ENCODE assay signal across 23 cellular contexts in genomic region chr7:158495256-158495655, GRCh38.
DNase-seq lines count a peak whose midpoint lies in the region; ATAC-seq and TF ChIP-seq lines count a peak whose summit lies in the region.
"Had no signal": no experiment of that assay in that cellular context is flagged by ENCODE, and none has a peak within 500 bp of the region (broad histone marks: within the 10 kb centered on the region; RNA-seq: fewer than 3 reads in every experiment).

No MANE protein-coding gene starts in this region.

- no peak overlapping the region for H4K91ac ChIP-seq in H9 (ENCODE audit: insufficient read length, low read depth, low read length)

- TF ChIP-seq CTCF in C4-2B (conservative IDR thresholded peaks at IDR 0.05) (peak; percentile 29; the same call in 1 of the 2 replicates), H9 (conservative IDR thresholded peaks at IDR 0.05) (peak; percentile 37; the same call in 2 of the 3 replicates), hepatocyte (IDR thresholded peaks at IDR 0.05; ENCODE audit: poor library complexity) (no peak)

- H4K20me1 ChIP-seq in H9 (ENCODE audit: control insufficient read depth, insufficient read depth, insufficient read length) (no peaks in the 10 kb centered on the region), hepatocyte (ENCODE audit: insufficient read depth, poor library complexity, severe bottlenecking) (no peaks in the 10 kb centered on the region)

- peaks cover 2% of the 10 kb centered on the region for H3K27me3 Mint-ChIP-seq in H9 (ENCODE audit: low read depth)

- peak overlapping the region; percentile 48 to 70 for H3K4me3 Mint-ChIP-seq in H9
- H3K4me3 Mint-ChIP-seq: activated CD4-positive, alpha-beta T cell treated with anti-CD3 and anti-CD28 coated beads for 36 hours; mesothelial cell of epicardium; neural crest cell had no signal

- no peaks in the 10 kb centered on the region; a peak in 1 of 7 replicates for H3K36me3 Mint-ChIP-seq in H9 (ENCODE audit: insufficient read depth in 1 of 3, low read depth in 3 of 3)
- H3K36me3 Mint-ChIP-seq: mesothelial cell of epicardium had no signal

- no peak overlapping the region for H4K5ac ChIP-seq in H9 (ENCODE audit: insufficient read length, low read depth, low read length)

- H3K79me2 ChIP-seq in H9 (ENCODE audit: insufficient read depth, low read length): no peaks in the 10 kb centered on the region
- H3K79me2 ChIP-seq in hepatocyte: no peaks in the 10 kb centered on the region

- H2AK5ac ChIP-seq in H9 (ENCODE audit: insufficient read length, low read length): no peak overlapping the region

- no peak overlapping the region for H4K8ac ChIP-seq in H9 (replicated peaks; ENCODE audit: insufficient read length, low read depth, low read length)

- H3K27me3 ChIP-seq in H9 (ENCODE audit: insufficient read depth, low read length) (no peaks in the 10 kb centered on the region), hepatocyte (peaks cover 10% of the 10 kb centered on the region)
- H3K27me3 ChIP-seq: upper lobe of left lung had no signal

- H3K18ac ChIP-seq in H9 (ENCODE audit: insufficient read length, low read depth, low read length): no peak overlapping the region

- no peak overlapping the region for H2BK5ac ChIP-seq in H9 (ENCODE audit: insufficient read length, low read length)

- no peak overlapping the region for H3K4me3 ChIP-seq in hepatocyte
- H3K4me3 ChIP-seq: esophagus muscularis mucosa, gastroesophageal sphincter, left lung, psoas muscle, skin epidermis, stomach, upper lobe of left lung had no signal

- H3K9me3 Mint-ChIP-seq in H9: no peaks in the 10 kb centered on the region
- H3K9me3 Mint-ChIP-seq: mesothelial cell of epicardium, neural crest cell had no signal

- no peak overlapping the region for H3K14ac ChIP-seq in H9 (ENCODE audit: insufficient read depth, low read length)

- intact Hi-C loops in Right ventricle myocardium inferior (cut with DNase I): no loop called here

- H3K23ac ChIP-seq in H9 (ENCODE audit: insufficient read length, low read depth, low read length): no peak overlapping the region

- peaks cover 52 to 63% of the 10 kb centered on the region in 2 experiments for H3K4me1 Mint-ChIP-seq in H9
- H3K4me1 Mint-ChIP-seq: activated CD4-positive, alpha-beta T cell treated with anti-CD3 and anti-CD28 coated beads for 36 hours had no signal

- no peak overlapping the region for H3T11ph ChIP-seq in H9 (ENCODE audit: low read length)

- no peak overlapping the region for H3K56ac ChIP-seq in H9 (ENCODE audit: insufficient read length, low read depth, low read length)

- H3K23me2 ChIP-seq in H9 (ENCODE audit: insufficient read length, low read depth, low read length, poor library complexity, severe bottlenecking): peaks cover 7% of the 10 kb centered on the region

- no peaks in the 10 kb centered on the region for H3K36me3 ChIP-seq in hepatocyte (replicated peaks; ENCODE audit: insufficient read depth, low read depth)
- H3K36me3 ChIP-seq: esophagus muscularis mucosa, gastroesophageal sphincter, left lung, stomach, upper lobe of left lung had no signal

- H3K9me3 ChIP-seq in H9 (ENCODE audit: control insufficient read depth, low read depth, low read length) (no peaks in the 10 kb centered on the region), hepatocyte (ENCODE audit: low read depth) (no peaks in the 10 kb centered on the region)
- H3K9me3 ChIP-seq: esophagus muscularis mucosa, gastroesophageal sphincter, left lung, psoas muscle, stomach, upper lobe of left lung had no signal

- no peak overlapping the region for H3K27ac ChIP-seq in C4-2B
- H3K27ac ChIP-seq in H9 (ENCODE audit: insufficient read length, low read depth, low read length): no peak overlapping the region
- H3K27ac ChIP-seq in hepatocyte: no peak overlapping the region
- H3K27ac ChIP-seq: esophagus muscularis mucosa, gastroesophageal sphincter, left lung, psoas muscle, RWPE1, stomach, upper lobe of left lung had no signal

- DNase-seq in H9 (no peak), NCI-H69 (lab: John Stamatoyannopoulos, UW) (peak; percentile 71), hepatocyte (ENCODE audit: low spot score) (no peak), T-helper 2 cell (no peak), Right ventricle myocardium inferior (ENCODE audit: missing footprints) (no peak)
- DNase-seq: activated CD8-positive, alpha-beta memory T cell treated with anti-CD3 and anti-CD28 coated beads, Interleukin-2, amount 50 U/mL, for 48 hours; activated gamma-delta T cell treated with Interleukin-2 at 50 U/mL for 16 hours; effector memory CD4-positive, alpha-beta T cell; left lung; NCI-H2029; psoas muscle; stimulated activated CD4-positive, alpha-beta T cell treated with anti-CD3 and anti-CD28 coated beads, Interleukin-2, amount 100 ng/mL, for 48 hours; upper lobe of left lung had no signal

- H2BK12ac ChIP-seq in H9 (ENCODE audit: insufficient read length, low read depth, low read length): no peak overlapping the region

- H2AFZ ChIP-seq in H9 (ENCODE audit: low read length) (no peak overlapping the region), hepatocyte (no peak overlapping the region)

- H2BK15ac ChIP-seq in H9 (ENCODE audit: low read depth, low read length): no peak overlapping the region

- H3K4me1 ChIP-seq in H9 (ENCODE audit: insufficient read depth, low read length) (peaks cover 4% of the 10 kb centered on the region; the same call in 1 of the 2 replicates), hepatocyte (ENCODE audit: insufficient read depth) (peaks cover 14% of the 10 kb centered on the region)
- H3K4me1 ChIP-seq: left lung, psoas muscle, upper lobe of left lung had no signal

- H3K4ac ChIP-seq in H9 (ENCODE audit: low read depth, low read length): no peak overlapping the region

- H3K4me2 ChIP-seq in H9 (ENCODE audit: insufficient read depth, insufficient read length, low read length): peak overlapping the region; percentile 49
- H3K4me2 ChIP-seq in hepatocyte: peak overlapping the region; percentile 14

- peak overlapping the region; percentile 64 to 96 (median 91); a peak in 4 of 7 replicates for H3K27ac Mint-ChIP-seq in H9
- H3K27ac Mint-ChIP-seq: activated CD4-positive, alpha-beta T cell treated with anti-CD3 and anti-CD28 coated beads for 36 hours; mesothelial cell of epicardium had no signal

- no peak overlapping the region for H3K9ac ChIP-seq in H9 (ENCODE audit: extremely low read depth, insufficient read length, low read length)

- no peak overlapping the region for H2BK120ac ChIP-seq in H9 (ENCODE audit: low read depth, low read length, poor library complexity, severe bottlenecking)

- H3K9me2 ChIP-seq in hepatocyte (replicated peaks; ENCODE audit: insufficient read depth): no peaks in the 10 kb centered on the region

- no peaks in the 10 kb centered on the region for H3K79me1 ChIP-seq in H9 (ENCODE audit: insufficient read depth, low read depth, low read length, poor library complexity, severe bottlenecking)

- no peak overlapping the region for H2BK20ac ChIP-seq in H9 (ENCODE audit: low read depth, low read length, poor library complexity, severe bottlenecking)

- ATAC-seq in Right ventricle myocardium inferior: no peak
- ATAC-seq in GM18517 (IDR thresholded peaks at IDR 0.05; ENCODE audit: unreplicated experiment): no peak
- ATAC-seq: gastroesophageal sphincter, psoas muscle had no signal

- WGBS in H9 (ENCODE audit: extremely low coverage, insufficient read length, low lambda C conversion rate): no CpG with 5 or more reads among the region's 7 CpGs
- WGBS in hepatocyte (ENCODE audit: low lambda C conversion rate, missing lambda C conversion rate): 40% methylated on average over 7 of the region's 7 CpGs
